Comparison of ENCODE assay signal across 8 cellular contexts in genomic region chr5:135569755-135570452, GRCh38. TPM values are rescaled to one million over a fixed set of nuclear protein-coding genes. Genes with fewer than 3 reads are reported as not detected.
DNase-seq lines count a peak whose midpoint lies in the region; ATAC-seq and TF ChIP-seq lines count a peak whose summit lies in the region.

No MANE protein-coding gene starts in this region.

- no peak overlapping the region for H3K4me2 ChIP-seq in IMR-90 (ENCODE audit: low read depth, low read length)

- BruUV-seq in IMR-90 (replicated peaks; lab: Mats Ljungman, UMichigan), result no TSS peak

- TF ChIP-seq RAD21 in IMR-90 (IDR thresholded peaks at IDR 0.05; ENCODE audit: low read length), result 0 out of 2 replicates have a peak, but pooled peaks have one; percentile 20

- intact Hi-C loops in IMR-90 (cut with micrococcal nuclease) (loop anchor here (10.0 kb wide), 1 partner anchor 645 kb away; no protein-coding TSS in a partner anchor), left cardiac atrium (cut with DNase I) (loop anchor here in 1 of 2 donors (10.0 kb wide), 1 partner anchor 645 kb away; no protein-coding TSS in a partner anchor), gastrocnemius medialis (cut with DNase I; ENCODE audit: low total_unique reads) (loop anchor here (5.0 kb wide), 1 partner anchor 103 kb away; no protein-coding TSS in a partner anchor)

- H4K5ac ChIP-seq in IMR-90 (ENCODE audit: low read depth, low read length), result no peak overlapping the region

- no peak overlapping the region for H3K4ac ChIP-seq in IMR-90 (ENCODE audit: low read depth, low read length)

- H3K36me3 ChIP-seq in IMR-90 (ENCODE audit: control insufficient read depth, insufficient read depth, low read length) (no peaks in the 10 kb centered on the region), gastrocnemius medialis (no peaks in the 10 kb centered on the region)

- TF ChIP-seq POLR2A in IMR-90 (IDR thresholded peaks at IDR 0.05; ENCODE audit: low read depth, low read length), result no peak
- no peak for TF ChIP-seq POLR2A in gastrocnemius medialis (IDR thresholded peaks at IDR 0.05)

- H3K9me1 ChIP-seq in IMR-90 (ENCODE audit: insufficient read depth, low read length), result no peaks in the 10 kb centered on the region

- dilution Hi-C loops in IMR-90 (cut with HindIII; ENCODE audit: low sequenced_read_pairs, unreplicated experiment), result loop anchor here (25.0 kb wide), 1 partner anchor 108 kb away; the partner anchor contains the start of gene TIFAB

- no peak overlapping the region for H2AFZ ChIP-seq in IMR-90 (replicated peaks; ENCODE audit: low read length, poor library complexity)

- H2BK20ac ChIP-seq in IMR-90 (ENCODE audit: low read depth, low read length), result no peak overlapping the region

- no peak overlapping the region for H3K9ac ChIP-seq in IMR-90 (ENCODE audit: low read depth, low read length)

- no peak overlapping the region for H4K91ac ChIP-seq in IMR-90 (ENCODE audit: insufficient read depth, low read depth, low read length)

- TF ChIP-seq CTCF in IMR-90 (conservative IDR thresholded peaks at IDR 0.05; ENCODE audit: low read depth, low read length) (peak; percentile 44), gastrocnemius medialis (IDR thresholded peaks at IDR 0.05 in 4 of 5, conservative IDR thresholded peaks at IDR 0.05 in 1 of 5) (peak in 1 of 5 experiments; percentile 14)

- H3K27ac ChIP-seq in IMR-90 (ENCODE audit: insufficient read depth, low read length) (no peak overlapping the region), gastrocnemius medialis (no peak overlapping the region)

- H3K56ac ChIP-seq in IMR-90 (ENCODE audit: extremely low read depth, insufficient read depth, low read length), result no peak overlapping the region

- POLR2A ChIA-PET in IMR-90 (lab: Charles Lee; ENCODE audit: unreplicated experiment), result no interaction called here

- no peak overlapping the region for H3K23ac ChIP-seq in IMR-90 (ENCODE audit: low read depth, low read length)

- H3K4me3 ChIP-seq in IMR-90 (ENCODE audit: insufficient read depth, low read depth, low read length), result no peak overlapping the region
- no peak overlapping the region for H3K4me3 ChIP-seq in gastrocnemius medialis

- H2BK120ac ChIP-seq in IMR-90 (ENCODE audit: low read depth, low read length), result no peak overlapping the region

- H2BK15ac ChIP-seq in IMR-90 (ENCODE audit: low read depth, low read length), result no peak overlapping the region

- no peaks in the 10 kb centered on the region for H3K79me1 ChIP-seq in IMR-90 (ENCODE audit: low read depth in 1 of 2, low read length in 2 of 2)

- 59% methylated on average over 4 of the region's 10 CpGs; no CpG with 5 or more reads in 1 of the 2 experiments for WGBS in IMR-90 (ENCODE audit: extremely low coverage in 2 of 2, insufficient read length in 1 of 2), 2 experiments

- no peak overlapping the region for H3K14ac ChIP-seq in IMR-90 (replicated peaks; ENCODE audit: low read depth, low read length)

- in situ Hi-C loops in IMR-90 (cut with MboI; ENCODE audit: low sequenced_read_pairs) (loop anchor here (10.0 to 25.0 kb wide), 2 partner anchors 265 to 642 kb away; partner anchors contain the start of gene SLC25A48), gastrocnemius medialis (cut with MboI; ENCODE audit: low sequenced_read_pairs in 4 of 4) (loop anchor here in 1 of 4 donors (25.0 kb wide), 1 partner anchor 267 kb away; the partner anchor contains the start of gene SLC25A48)

- no peak overlapping the region for H2AK9ac ChIP-seq in IMR-90 (replicated peaks; ENCODE audit: low read depth, low read length, poor library complexity)

- no peaks in the 10 kb centered on the region for H3K4me1 ChIP-seq in IMR-90 (ENCODE audit: control insufficient read depth, insufficient read depth, low read length)
- no peaks in the 10 kb centered on the region for H3K4me1 ChIP-seq in gastrocnemius medialis

- H3K27me3 ChIP-seq in IMR-90 (ENCODE audit: control insufficient read depth, insufficient read depth, low read length), result peaks cover 28% of the 10 kb centered on the region; the same call in 1 of the 2 replicates
- H3K27me3 ChIP-seq in gastrocnemius medialis, result no peaks in the 10 kb centered on the region

- H4K8ac ChIP-seq in IMR-90 (ENCODE audit: low read depth in 2 of 2, low read length in 2 of 2), result no peak overlapping the region

- DNase-seq in DMS 273 treated with DMSO at 0.1 percent for 48 hours (lab: John Stamatoyannopoulos, UW) (peak; percentile 45), IMR-90 (peak; percentile 36), left cardiac atrium (no peak), germinal center (ENCODE audit: low spot score) (no peak), GOT3 (lab: John Stamatoyannopoulos, UW) (no peak), gastrocnemius medialis (no peak)

- CTCF ChIA-PET in IMR-90 (lab: Yijun Ruan, JAX), result interaction anchor here (0.6 to 5.4 kb wide), 7 partner anchors 9 to 260 kb away, joined by 3 to 56 read pairs (median 3); no protein-coding TSS in a partner anchor

- no peak overlapping the region for H2BK5ac ChIP-seq in IMR-90 (ENCODE audit: low read depth, low read length, poor library complexity, severe bottlenecking)

- H3K18ac ChIP-seq in IMR-90 (ENCODE audit: low read depth, low read length), result no peak overlapping the region

- H3K9me3 ChIP-seq in IMR-90 (ENCODE audit: control insufficient read depth, insufficient read depth, low read length) (no peaks in the 10 kb centered on the region), gastrocnemius medialis (no peaks in the 10 kb centered on the region)

- ATAC-seq in IMR-90 (ENCODE audit: low read depth) (peak; percentile 69), SK-N-SH treated with all-trans-retinoic acid at 6 μM for 48 hours (peak; percentile 82), left cardiac atrium (peak; percentile 39 to 45), HG02571 (IDR thresholded peaks at IDR 0.05; ENCODE audit: unreplicated experiment) (no peak), gastrocnemius medialis (no peak)

- H4K20me1 ChIP-seq in IMR-90 (ENCODE audit: insufficient read depth, low read length), result no peaks in the 10 kb centered on the region

- no peak overlapping the region for H2AK5ac ChIP-seq in IMR-90 (ENCODE audit: low read depth, low read length)

TF ChIP-seq in IMR-90, 13 proteins besides CTCF, POLR2A, EP300 and RAD21:
- no peak for TF ChIP-seq BHLHE40 (IDR thresholded peaks at IDR 0.05; ENCODE audit: low read depth, low read length)
- TF ChIP-seq SMC3 (IDR thresholded peaks at IDR 0.05; ENCODE audit: low read depth, low read length), result peak; percentile 35; the same call in 1 of the 2 replicates
TF ChIP-seq in IMR-90: peak in this region for 1.

TF ChIP-seq in SK-N-SH treated with all-trans-retinoic acid at 6 μM for 48 hours, 23 proteins besides CTCF, POLR2A, EP300 and RAD21 (continues in another document):
- no peak for TF ChIP-seq CREB5 (CRISPR knock-in tag; IDR thresholded peaks at IDR 0.05; ENCODE audit: low read depth)
- no peak for TF ChIP-seq ZFP3 (CRISPR knock-in tag; IDR thresholded peaks at IDR 0.05)
- TF ChIP-seq PATZ1 (CRISPR knock-in tag; IDR thresholded peaks at IDR 0.05; ENCODE audit: borderline replicate concordance), result no peak
- no peak for TF ChIP-seq ZC3H10 (CRISPR knock-in tag; IDR thresholded peaks at IDR 0.05)
- TF ChIP-seq ZNF8 (CRISPR knock-in tag; IDR thresholded peaks at IDR 0.05), result no peak
- TF ChIP-seq ZNF565 (CRISPR knock-in tag; conservative IDR thresholded peaks at IDR 0.05; ENCODE audit: low read depth), result no peak

RNA-seq across cellular contexts. Expression of gene CXCL14, which starts 8.9 kb away (rescaled TPM):
- total RNA-seq in IMR-90 (2012; rRNA removed) (under 0.01 TPM in 1 of 2 replicates, not detected in the other), left cardiac atrium (10 to 100 TPM; 11.2 to 11.7 TPM), gastrocnemius medialis (10 to 100 TPM in 3 of 4 donors, 1 to 10 TPM in 1; 2.3 to 96.2 (median 17.8) TPM)
- polyA plus RNA-seq in IMR-90 (2012; rRNA removed), result not detected in 2 replicates
- 0.04 and 0.07 TPM in 2 replicates for polyA plus RNA-seq in IMR-90 (2012; cell fraction: cytosol; rRNA removed)
- polyA plus RNA-seq in IMR-90 (2012; cell fraction: nucleus; rRNA removed; ENCODE audit: low replicate concordance), result not detected in 2 replicates

RNA-seq across cellular contexts. Expression of gene NEUROG1, which starts 34.1 kb away (rescaled TPM):
- total RNA-seq in IMR-90 (2012; rRNA removed) (not detected in 2 replicates), left cardiac atrium (not detected), gastrocnemius medialis (not detected)
- polyA plus RNA-seq in IMR-90 (2012; rRNA removed), result not detected in 2 replicates
- polyA plus RNA-seq in IMR-90 (2012; cell fraction: cytosol; rRNA removed), result not detected in 2 replicates
- not detected in 2 replicates for polyA plus RNA-seq in IMR-90 (2012; cell fraction: nucleus; rRNA removed; ENCODE audit: low replicate concordance)

Comparison
In these comparisons a context has a peak if more than half of its experiments do, and no peak if none do; other contexts are left out.
1. DNase-seq: peak in DMS 273 treated with DMSO at 0.1 percent for 48 hours (single experiment) and IMR-90 (single experiment); none in left cardiac atrium (single experiment), germinal center (single experiment), GOT3 (single experiment) and gastrocnemius medialis (0 of 2).
2. ATAC-seq: peak in IMR-90 (single experiment), SK-N-SH treated with all-trans-retinoic acid at 6 μM for 48 hours (single experiment) and left cardiac atrium (2 of 2); none in HG02571 (single experiment) and gastrocnemius medialis (0 of 2).